8 cellular contexts compared by ENCODE assay signal in the genomic region with DNA sequence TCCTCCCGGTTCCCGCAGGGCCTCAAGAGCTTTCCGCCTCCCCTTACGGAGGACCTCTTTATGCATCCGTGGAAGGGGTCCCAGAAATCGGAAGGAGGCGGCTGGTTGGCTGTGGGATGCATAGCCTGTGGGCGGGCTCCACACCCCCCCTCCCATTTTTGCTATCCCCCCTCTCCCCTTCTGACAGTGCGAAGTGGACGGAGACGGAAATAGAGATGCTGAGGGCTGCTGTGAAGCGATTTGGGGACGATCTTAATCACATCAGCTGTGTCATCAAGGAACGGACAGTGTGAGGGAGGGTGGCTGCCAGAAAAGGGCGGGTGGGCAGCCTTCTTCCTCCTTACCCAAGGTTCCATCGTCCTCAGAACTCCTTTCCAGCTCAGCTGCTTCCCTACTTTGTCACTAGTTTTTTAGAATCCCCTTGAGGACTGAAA. TPM values are rescaled to one million over a fixed set of nuclear protein-coding genes. Genes with fewer than 3 reads are reported as not detected.
DNase-seq lines count a peak whose midpoint lies in the region; ATAC-seq, FAIRE-seq and TF ChIP-seq lines count a peak whose summit lies in the region.
"Had no signal": no experiment of that assay in that cellular context is flagged by ENCODE, and none has a peak within 500 bp of the region (broad histone marks: within the 10 kb centered on the region; RNA-seq: fewer than 3 reads in every experiment).

No MANE protein-coding gene starts in this region.

- H3K4me3 ChIP-seq in HL-60 (replicated peaks; ENCODE audit: insufficient read depth, low read length), result no peak overlapping the region; the same call in 1 of the 2 replicates
- peak overlapping the region; percentile 30 for H3K4me3 ChIP-seq in hepatocyte

- H3K27me3 Mint-ChIP-seq in activated CD4-positive, alpha-beta memory T cell treated with anti-CD3 and anti-CD28 coated beads, Interleukin-2, amount 10 ng/mL, durations not matched to agents 7 days and 5 days, result no peaks in the 10 kb centered on the region
- no peaks in the 10 kb centered on the region for H3K27me3 Mint-ChIP-seq in stimulated activated naive CD8-positive, alpha-beta T cell treated with anti-CD3 and anti-CD28 coated beads, Interleukin-15, Interleukin-2, amounts not matched to agents 100 ng/mL and 50 ng/mL, for 24 hours

- no peaks in the 10 kb centered on the region for H3K27me3 ChIP-seq in HL-60 (ENCODE audit: insufficient read depth, poor library complexity, severe bottlenecking)
- H3K27me3 ChIP-seq in hepatocyte, result no peaks in the 10 kb centered on the region

- H3K4me3 Mint-ChIP-seq in activated CD4-positive, alpha-beta memory T cell treated with anti-CD3 and anti-CD28 coated beads, Interleukin-2, amount 10 ng/mL, durations not matched to agents 7 days and 5 days, result peak overlapping the region; percentile 91
- peak overlapping the region; percentile 97 for H3K4me3 Mint-ChIP-seq in stimulated activated naive CD8-positive, alpha-beta T cell treated with anti-CD3 and anti-CD28 coated beads, Interleukin-15, Interleukin-2, amounts not matched to agents 100 ng/mL and 50 ng/mL, for 24 hours

- POLR2A ChIA-PET in activated CD4-positive, alpha-beta memory T cell treated with anti-CD3 and anti-CD28 coated beads, Interleukin-2, amount 10 ng/mL, durations not matched to agents 7 days and 5 days (lab: Charles Lee), result interaction anchor here (0.8 to 2.9 kb wide), 14 partner anchors 9 to 470 kb away, joined by 3 to 54 read pairs (median 4); partner anchors contain the start of genes C17orf100, DVL2, KIAA0753 and MED31

- H3K4me1 ChIP-seq in hepatocyte (ENCODE audit: insufficient read depth), result peaks cover 12% of the 10 kb centered on the region

- H3K9me2 ChIP-seq in hepatocyte (replicated peaks; ENCODE audit: insufficient read depth), result no peaks in the 10 kb centered on the region

- TF ChIP-seq CTCF in HL-60 (IDR thresholded peaks at IDR 0.05; ENCODE audit: insufficient read depth, low read length) (no peak), hepatocyte (IDR thresholded peaks at IDR 0.05; ENCODE audit: poor library complexity) (no peak)

- H3K36me3 Mint-ChIP-seq in activated CD4-positive, alpha-beta memory T cell treated with anti-CD3 and anti-CD28 coated beads, Interleukin-2, amount 10 ng/mL, durations not matched to agents 7 days and 5 days (ENCODE audit: low read depth), result peaks cover 51% of the 10 kb centered on the region
- H3K36me3 Mint-ChIP-seq in stimulated activated naive CD8-positive, alpha-beta T cell treated with anti-CD3 and anti-CD28 coated beads, Interleukin-15, Interleukin-2, amounts not matched to agents 100 ng/mL and 50 ng/mL, for 24 hours (ENCODE audit: low read depth), result peaks cover 25% of the 10 kb centered on the region

- H4K20me1 ChIP-seq in hepatocyte (ENCODE audit: insufficient read depth, poor library complexity, severe bottlenecking), result no peaks in the 10 kb centered on the region

- H3K4me1 Mint-ChIP-seq in activated CD4-positive, alpha-beta memory T cell treated with anti-CD3 and anti-CD28 coated beads, Interleukin-2, amount 10 ng/mL, durations not matched to agents 7 days and 5 days, result peaks cover 58% of the 10 kb centered on the region
- H3K4me1 Mint-ChIP-seq in stimulated activated naive CD8-positive, alpha-beta T cell treated with anti-CD3 and anti-CD28 coated beads, Interleukin-15, Interleukin-2, amounts not matched to agents 100 ng/mL and 50 ng/mL, for 24 hours (ENCODE audit: low read depth), result peaks cover 59% of the 10 kb centered on the region

- peak overlapping the region; percentile 90 for H3K4me2 ChIP-seq in hepatocyte

- ATAC-seq in HG02840 (IDR thresholded peaks at IDR 0.05; ENCODE audit: low FRiP score, unreplicated experiment), result no peak

- peak overlapping the region; percentile 98 for H3K27ac Mint-ChIP-seq in activated CD4-positive, alpha-beta memory T cell treated with anti-CD3 and anti-CD28 coated beads, Interleukin-2, amount 10 ng/mL, durations not matched to agents 7 days and 5 days
- peak overlapping the region; percentile 97 for H3K27ac Mint-ChIP-seq in stimulated activated naive CD8-positive, alpha-beta T cell treated with anti-CD3 and anti-CD28 coated beads, Interleukin-15, Interleukin-2, amounts not matched to agents 100 ng/mL and 50 ng/mL, for 24 hours

- WGBS in hepatocyte (ENCODE audit: low lambda C conversion rate, missing lambda C conversion rate), result 71% methylated on average over 15 of the region's 16 CpGs

- no peak for FAIRE-seq in urothelium cell line (lab: Jason Lieb, UNC)

- no peak overlapping the region for H2AFZ ChIP-seq in hepatocyte

- DNase-seq in HL-60 (ENCODE audit: low read depth in 1 of 2, low spot score in 1 of 2) (no peak), hepatocyte (ENCODE audit: low spot score) (no peak), urothelium cell line (ENCODE audit: low spot score) (no peak), HK-2 (ENCODE audit: unreplicated experiment) (no peak)
- DNase-seq in activated CD4-positive, alpha-beta memory T cell treated with anti-CD3 and anti-CD28 coated beads, Interleukin-2, amount 10 ng/mL, durations not matched to agents 7 days and 5 days, result no peak

- H3K9me3 Mint-ChIP-seq in activated CD4-positive, alpha-beta memory T cell treated with anti-CD3 and anti-CD28 coated beads, Interleukin-2, amount 10 ng/mL, durations not matched to agents 7 days and 5 days, result no peaks in the 10 kb centered on the region
- H3K9me3 Mint-ChIP-seq in stimulated activated naive CD8-positive, alpha-beta T cell treated with anti-CD3 and anti-CD28 coated beads, Interleukin-15, Interleukin-2, amounts not matched to agents 100 ng/mL and 50 ng/mL, for 24 hours, result no peaks in the 10 kb centered on the region

- H3K36me3 ChIP-seq in hepatocyte (replicated peaks; ENCODE audit: insufficient read depth, low read depth), result no peaks in the 10 kb centered on the region

- H3K27ac ChIP-seq in HL-60 (replicated peaks) (peak overlapping the region; percentile 99), hepatocyte (peak overlapping the region; percentile 99)

- H3K9me3 ChIP-seq in hepatocyte (ENCODE audit: low read depth), result no peaks in the 10 kb centered on the region

- peaks cover 29% of the 10 kb centered on the region for H3K79me2 ChIP-seq in hepatocyte

- CTCF ChIA-PET in activated CD4-positive, alpha-beta memory T cell treated with anti-CD3 and anti-CD28 coated beads, Interleukin-2, amount 10 ng/mL, durations not matched to agents 7 days and 5 days (lab: Charles Lee), result interaction anchor here (0.5 to 2.0 kb wide), 13 partner anchors 8 to 904 kb away, joined by 3 to 9 read pairs (median 4); partner anchors contain the start of genes ACAP1 and SLC16A13

RNA-seq across cellular contexts. Expression of gene RNASEK, which starts 3.2 kb away (rescaled TPM):
- 100 to 1,000 TPM; 187 to 194 TPM for total RNA-seq in activated CD4-positive, alpha-beta memory T cell treated with anti-CD3 and anti-CD28 coated beads, Interleukin-2, amount 10 ng/mL, durations not matched to agents 7 days and 5 days
- 309 and 434 TPM in 2 replicates for total RNA-seq in hepatocyte
- polyA plus RNA-seq in hepatocyte, result 889 and 995 TPM in 2 replicates

RNA-seq across cellular contexts. Expression of gene BCL6B, which starts 7.2 kb away (rescaled TPM):
- total RNA-seq in activated CD4-positive, alpha-beta memory T cell treated with anti-CD3 and anti-CD28 coated beads, Interleukin-2, amount 10 ng/mL, durations not matched to agents 7 days and 5 days, result under 1 TPM; 0.80 to 0.88 TPM
- 0.53 and 1.1 TPM in 2 replicates for total RNA-seq in hepatocyte
- 0.95 and 1.1 TPM in 2 replicates for polyA plus RNA-seq in hepatocyte

RNA-seq across cellular contexts. Expression of gene ALOX12, which starts 19.8 kb away (rescaled TPM):
- total RNA-seq in activated CD4-positive, alpha-beta memory T cell treated with anti-CD3 and anti-CD28 coated beads, Interleukin-2, amount 10 ng/mL, durations not matched to agents 7 days and 5 days, result not detected
- not detected in 2 replicates for total RNA-seq in hepatocyte
- 0.33 and 0.40 TPM in 2 replicates for polyA plus RNA-seq in hepatocyte
- total RNA-seq: activated CD8-positive, alpha-beta memory T cell treated with anti-CD3 and anti-CD28 coated beads for 36 hours had no signal

RNA-seq across cellular contexts. Expression of gene SLC16A13, which starts 20.2 kb away (rescaled TPM):
- total RNA-seq in activated CD4-positive, alpha-beta memory T cell treated with anti-CD3 and anti-CD28 coated beads, Interleukin-2, amount 10 ng/mL, durations not matched to agents 7 days and 5 days, result 10 to 100 TPM; 26.8 to 28.9 TPM
- 6.2 TPM in 2 replicates for total RNA-seq in hepatocyte
- 18.8 and 21.1 TPM in 2 replicates for polyA plus RNA-seq in hepatocyte

RNA-seq across cellular contexts. Expression of gene SLC16A11, which starts 28.3 kb away (rescaled TPM):
- total RNA-seq in activated CD4-positive, alpha-beta memory T cell treated with anti-CD3 and anti-CD28 coated beads, Interleukin-2, amount 10 ng/mL, durations not matched to agents 7 days and 5 days, result under 1 TPM; 0.35 to 0.73 TPM
- total RNA-seq in hepatocyte, result 0.93 TPM in 1 of 2 replicates, not detected in the other
- polyA plus RNA-seq in hepatocyte, result 2.4 and 3.6 TPM in 2 replicates
